In genomic region chr1:47104816-47105215, GRCh38 we compare ENCODE assay signal across 19 cellular contexts. TPM values are rescaled to one million over a fixed set of nuclear protein-coding genes. Genes with fewer than 3 reads are reported as not detected.
A peak's percentile ranks its signal among the peaks of the same experiment; 100 is the strongest.
DNase-seq lines count a peak whose midpoint lies in the region; ATAC-seq and TF ChIP-seq lines count a peak whose summit lies in the region.
"Had no signal": no experiment of that assay in that cellular context is flagged by ENCODE, and none has a peak within 500 bp of the region (broad histone marks: within the 10 kb centered on the region; RNA-seq: fewer than 3 reads in every experiment).

No MANE protein-coding gene starts in this region.

- no peak overlapping the region for H3K27ac ChIP-seq in neural progenitor cell
- H3K27ac ChIP-seq: GM23248, SK-N-MC had no signal

- CTCF ChIA-PET in WTC11 (lab: Charles Lee) = no interaction called here
- CTCF ChIA-PET in activated CD4-positive, alpha-beta memory T cell treated with anti-CD3 and anti-CD28 coated beads, Interleukin-2, amount 10 ng/mL, durations not matched to agents 7 days and 5 days (lab: Charles Lee) = no interaction called here
- CTCF ChIA-PET in activated CD8-positive, alpha-beta memory T cell treated with anti-CD3 and anti-CD28 coated beads, Interleukin-2, amount 10 ng/mL, durations not matched to agents 7 days and 5 days (lab: Charles Lee) = no interaction called here

- POLR2A ChIA-PET in WTC11 (lab: Charles Lee) = no interaction called here
- POLR2A ChIA-PET in activated CD4-positive, alpha-beta memory T cell treated with anti-CD3 and anti-CD28 coated beads, Interleukin-2, amount 10 ng/mL, durations not matched to agents 7 days and 5 days (lab: Charles Lee) = no interaction called here

- H3K4me1 Mint-ChIP-seq in WTC11 (peaks cover 4% of the 10 kb centered on the region), neural progenitor cell (no peaks in the 10 kb centered on the region)
- no peaks in the 10 kb centered on the region for H3K4me1 Mint-ChIP-seq in activated CD4-positive, alpha-beta memory T cell treated with anti-CD3 and anti-CD28 coated beads, Interleukin-2, amount 10 ng/mL, durations not matched to agents 7 days and 5 days
- no peaks in the 10 kb centered on the region for H3K4me1 Mint-ChIP-seq in activated CD8-positive, alpha-beta memory T cell treated with anti-CD3 and anti-CD28 coated beads, Interleukin-2, amount 10 ng/mL, durations not matched to agents 7 days and 5 days
- H3K4me1 Mint-ChIP-seq: CD14-positive monocyte, T-cell had no signal

- H3K36me3 ChIP-seq in neural progenitor cell = no peaks in the 10 kb centered on the region

- H3K4me1 ChIP-seq in neural progenitor cell = no peaks in the 10 kb centered on the region

- no peak overlapping the region for H2AFZ ChIP-seq in neural progenitor cell (replicated peaks)
- H2AFZ ChIP-seq: GM23248 had no signal

- peaks cover 5% of the 10 kb centered on the region; the same call in 1 of the 2 replicates for H3K27me3 Mint-ChIP-seq in WTC11 (ENCODE audit: low read depth)
- H3K27me3 Mint-ChIP-seq in activated CD4-positive, alpha-beta memory T cell treated with anti-CD3 and anti-CD28 coated beads, Interleukin-2, amount 10 ng/mL, durations not matched to agents 7 days and 5 days = peaks cover 15% of the 10 kb centered on the region
- peaks cover 16% of the 10 kb centered on the region for H3K27me3 Mint-ChIP-seq in activated CD8-positive, alpha-beta memory T cell treated with anti-CD3 and anti-CD28 coated beads, Interleukin-2, amount 10 ng/mL, durations not matched to agents 7 days and 5 days
- peaks cover 3% of the 10 kb centered on the region for H3K27me3 Mint-ChIP-seq in neural progenitor cell (ENCODE audit: insufficient read depth, low read depth)

- H4K20me1 ChIP-seq in neural progenitor cell (ENCODE audit: low read depth) = no peaks in the 10 kb centered on the region

- H3K9me3 Mint-ChIP-seq in WTC11 = no peaks in the 10 kb centered on the region
- peaks cover 6% of the 10 kb centered on the region for H3K9me3 Mint-ChIP-seq in activated CD4-positive, alpha-beta memory T cell treated with anti-CD3 and anti-CD28 coated beads, Interleukin-2, amount 10 ng/mL, durations not matched to agents 7 days and 5 days
- peaks cover 2% of the 10 kb centered on the region for H3K9me3 Mint-ChIP-seq in activated CD8-positive, alpha-beta memory T cell treated with anti-CD3 and anti-CD28 coated beads, Interleukin-2, amount 10 ng/mL, durations not matched to agents 7 days and 5 days (ENCODE audit: low read depth)
- H3K9me3 Mint-ChIP-seq in neural progenitor cell = peaks cover 6% of the 10 kb centered on the region

- H3K4me2 ChIP-seq in neural progenitor cell = no peak overlapping the region

- H3K4me3 Mint-ChIP-seq in WTC11 (no peak overlapping the region), neural progenitor cell (no peak overlapping the region)
- H3K4me3 Mint-ChIP-seq in activated CD4-positive, alpha-beta memory T cell treated with anti-CD3 and anti-CD28 coated beads, Interleukin-2, amount 10 ng/mL, durations not matched to agents 7 days and 5 days = no peak overlapping the region
- no peak overlapping the region for H3K4me3 Mint-ChIP-seq in activated CD8-positive, alpha-beta memory T cell treated with anti-CD3 and anti-CD28 coated beads, Interleukin-2, amount 10 ng/mL, durations not matched to agents 7 days and 5 days
- H3K4me3 Mint-ChIP-seq: CD14-positive monocyte, HFFc6, T-cell had no signal

- peak; percentile 11; the same call in 1 of the 2 replicates for ATAC-seq in WTC11
- no peak for ATAC-seq in activated CD8-positive, alpha-beta memory T cell treated with anti-CD3 and anti-CD28 coated beads, Interleukin-2, amount 10 ng/mL, durations not matched to agents 7 days and 5 days
- ATAC-seq: T-cell had no signal

- no peak overlapping the region for H3K4me3 ChIP-seq in neural progenitor cell
- H3K4me3 ChIP-seq: GM23248, SK-N-MC had no signal

- DNase-seq in ELR (ENCODE audit: low read depth) (peak; percentile 68), NCI-H226 (peak; percentile 22), WTC11 (ENCODE audit: low spot score) (no peak), kidney tubule cell (ENCODE audit: low spot score) (peak; percentile 40), neural progenitor cell (ENCODE audit: low spot score) (no peak), cerebellar nuclear complex (lab: John Stamatoyannopoulos, UW) (no peak)
- DNase-seq in activated CD4-positive, alpha-beta memory T cell treated with anti-CD3 and anti-CD28 coated beads, Interleukin-2, amount 10 ng/mL, durations not matched to agents 7 days and 5 days = no peak
- DNase-seq in activated CD8-positive, alpha-beta memory T cell treated with anti-CD3 and anti-CD28 coated beads, Interleukin-2, amount 10 ng/mL, durations not matched to agents 7 days and 5 days = no peak
- DNase-seq: ACHN, AML-193, GM23248, HFFc6, Kasumi-1, NCI-H187, OCI-M1, T-cell had no signal

- TF ChIP-seq CTCF in WTC11 (IDR thresholded peaks at IDR 0.05) (no peak), neural progenitor cell (IDR thresholded peaks at IDR 0.05) (no peak)

- H3K27me3 ChIP-seq in neural progenitor cell = no peaks in the 10 kb centered on the region

- H3K36me3 Mint-ChIP-seq in WTC11 = no peaks in the 10 kb centered on the region
- no peaks in the 10 kb centered on the region for H3K36me3 Mint-ChIP-seq in activated CD4-positive, alpha-beta memory T cell treated with anti-CD3 and anti-CD28 coated beads, Interleukin-2, amount 10 ng/mL, durations not matched to agents 7 days and 5 days (ENCODE audit: low read depth)
- no peaks in the 10 kb centered on the region for H3K36me3 Mint-ChIP-seq in activated CD8-positive, alpha-beta memory T cell treated with anti-CD3 and anti-CD28 coated beads, Interleukin-2, amount 10 ng/mL, durations not matched to agents 7 days and 5 days
- H3K36me3 Mint-ChIP-seq in neural progenitor cell = no peaks in the 10 kb centered on the region
- H3K36me3 Mint-ChIP-seq: CD14-positive monocyte, T-cell had no signal

- H3F3A ChIP-seq in neural progenitor cell (ENCODE audit: low read depth) = no peaks in the 10 kb centered on the region

- no peaks in the 10 kb centered on the region for H3K9me3 ChIP-seq in neural progenitor cell (ENCODE audit: low read depth)

- no peak overlapping the region for H3K9ac ChIP-seq in neural progenitor cell
- H3K9ac ChIP-seq: GM23248 had no signal

- no peaks in the 10 kb centered on the region for H3K79me2 ChIP-seq in neural progenitor cell (ENCODE audit: low read depth)

- no peak overlapping the region for H3K27ac Mint-ChIP-seq in WTC11
- H3K27ac Mint-ChIP-seq in activated CD4-positive, alpha-beta memory T cell treated with anti-CD3 and anti-CD28 coated beads, Interleukin-2, amount 10 ng/mL, durations not matched to agents 7 days and 5 days = no peak overlapping the region
- no peak overlapping the region for H3K27ac Mint-ChIP-seq in activated CD8-positive, alpha-beta memory T cell treated with anti-CD3 and anti-CD28 coated beads, Interleukin-2, amount 10 ng/mL, durations not matched to agents 7 days and 5 days
- H3K27ac Mint-ChIP-seq in neural progenitor cell = no peak overlapping the region
- H3K27ac Mint-ChIP-seq: CD14-positive monocyte, HFFc6, T-cell had no signal

TF ChIP-seq in WTC11, 78 proteins besides CTCF, POLR2A, EP300 and RAD21 (continues in another document):
- TF ChIP-seq ZNF423 (CRISPR knock-in tag; IDR thresholded peaks at IDR 0.05) (no peak), CBFB (CRISPR knock-in tag; IDR thresholded peaks at IDR 0.05; ENCODE audit: low read depth) (no peak), ZBTB21 (CRISPR knock-in tag; IDR thresholded peaks at IDR 0.05; ENCODE audit: borderline replicate concordance) (no peak), ZNF317 (CRISPR knock-in tag; IDR thresholded peaks at IDR 0.05; ENCODE audit: borderline replicate concordance, low read depth) (no peak), ZNF396 (CRISPR knock-in tag; IDR thresholded peaks at IDR 0.05; ENCODE audit: borderline replicate concordance) (no peak), FOXJ3 (CRISPR knock-in tag; IDR thresholded peaks at IDR 0.05; ENCODE audit: borderline replicate concordance) (no peak), ZNF425 (CRISPR knock-in tag; conservative IDR thresholded peaks at IDR 0.05) (no peak), SP1 (CRISPR knock-in tag; conservative IDR thresholded peaks at IDR 0.05) (no peak), ATF1 (CRISPR knock-in tag; IDR thresholded peaks at IDR 0.05) (no peak)

RNA-seq across cellular contexts. Expression of gene CYP4A22, which starts 32.4 kb away (rescaled TPM):
- total RNA-seq in WTC11 (2021) (not detected in 3 replicates), neural progenitor cell (ENCODE audit: low replicate concordance) (not detected in 2 replicates)
- not detected for total RNA-seq in activated CD4-positive, alpha-beta memory T cell treated with anti-CD3 and anti-CD28 coated beads, Interleukin-2, amount 10 ng/mL, durations not matched to agents 7 days and 5 days
- total RNA-seq in activated CD8-positive, alpha-beta memory T cell treated with anti-CD3 and anti-CD28 coated beads, Interleukin-2, amount 10 ng/mL, durations not matched to agents 7 days and 5 days = not detected
- total RNA-seq: G401, GM23248, HFFc6, T-cell had no signal

RNA-seq across cellular contexts. Expression of gene CYP4Z1, which starts 37.8 kb away (rescaled TPM):
- total RNA-seq in WTC11 (2021) (not detected in 3 replicates), neural progenitor cell (ENCODE audit: low replicate concordance) (not detected in 2 replicates)
- not detected for total RNA-seq in activated CD4-positive, alpha-beta memory T cell treated with anti-CD3 and anti-CD28 coated beads, Interleukin-2, amount 10 ng/mL, durations not matched to agents 7 days and 5 days
- not detected for total RNA-seq in activated CD8-positive, alpha-beta memory T cell treated with anti-CD3 and anti-CD28 coated beads, Interleukin-2, amount 10 ng/mL, durations not matched to agents 7 days and 5 days
- total RNA-seq: G401, GM23248, HFFc6, T-cell had no signal

Comparison
In these comparisons a context has a peak if more than half of its experiments do, and no peak if none do; other contexts are left out.
1. DNase-seq: peak in ELR (single experiment), NCI-H226 (single experiment) and kidney tubule cell (single experiment); none in WTC11 (single experiment), activated CD4-positive, alpha-beta memory T cell treated with anti-CD3 and anti-CD28 coated beads, Interleukin-2, amount 10 ng/mL, durations not matched to agents 7 days and 5 days (single experiment), activated CD8-positive, alpha-beta memory T cell treated with anti-CD3 and anti-CD28 coated beads, Interleukin-2, amount 10 ng/mL, durations not matched to agents 7 days and 5 days (single experiment), neural progenitor cell (single experiment) and cerebellar nuclear complex (0 of 2).